7 cellular contexts compared by ENCODE assay signal in genomic region chr10:18687195-18687594, GRCh38.
"Had no signal": no experiment of that assay in that cellular context is flagged by ENCODE, and none has a peak within 500 bp of the region (broad histone marks: within the 10 kb centered on the region; RNA-seq: fewer than 3 reads in every experiment).

No MANE protein-coding gene starts in this region.

- H3K9ac ChIP-seq: GM23248 had no signal

- H3K9me3 ChIP-seq: HAP-1 had no signal

- DNase-seq: GM23248, GOT3, H7, HFFc6 had no signal

- H3K4me3 ChIP-seq: GM23248, HAP-1, K562 had no signal

- H3K9me3 Mint-ChIP-seq: HFFc6 had no signal

- H3K4me3 Mint-ChIP-seq: HFFc6 had no signal

- ATAC-seq: HCT116, K562 had no signal

- H3K27ac ChIP-seq: GM23248 had no signal

- H3K36me3 ChIP-seq: HAP-1 had no signal

- H2AFZ ChIP-seq: GM23248 had no signal

- H3K4me1 ChIP-seq: HAP-1 had no signal

- H3K27ac Mint-ChIP-seq: HFFc6 had no signal
